ENCODE assay signal across 8 cellular contexts in genomic region chr10:119650692-119651513, GRCh38. TPM values are rescaled to one million over a fixed set of nuclear protein-coding genes. Genes with fewer than 3 reads are reported as not detected.
DNase-seq lines count a peak whose midpoint lies in the region; ATAC-seq and TF ChIP-seq lines count a peak whose summit lies in the region.

Gene BAG3 (plus strand): TSS chr10:119651380. CDS start chr10:119651676, 296 bp downstream.

- H3K27ac Mint-ChIP-seq in GM23338 (peak within 1 kb of the TSS; percentile 96), T-helper 17 cell (peak within 1 kb of the TSS; percentile 93)

- H3F3A ChIP-seq in GM23338 (replicated peaks; ENCODE audit: low read depth) = 0 out of 2 replicates have a peak, but pooled peaks cover 4% of the 10 kb centered on the region
- 0 out of 2 replicates have a peak, but pooled peaks cover 5% of the 10 kb centered on the region for H3F3A ChIP-seq in Loucy (ENCODE audit: low read depth)

- H3K9me2 ChIP-seq in GM23338 (ENCODE audit: insufficient read depth) = no peaks in the 10 kb centered on the region
- no peaks in the 10 kb centered on the region for H3K9me2 ChIP-seq in Loucy (replicated peaks; ENCODE audit: low read depth, low read length)

- no peak for TF ChIP-seq CTCF in GM23338 (conservative IDR thresholded peaks at IDR 0.05; ENCODE audit: low read depth in 2 of 2)
- TF ChIP-seq CTCF in Loucy (conservative IDR thresholded peaks at IDR 0.05; ENCODE audit: low read length) = no peak
- no peak for TF ChIP-seq CTCF in upper lobe of left lung (IDR thresholded peaks at IDR 0.05)

- DNase-seq in GM23338 (ENCODE audit: low spot score) = peak; percentile 93
- peak; percentile 55 to 76 (median 75) for DNase-seq in T-helper 17 cell
- DNase-seq in amniotic stem cell (lab: John Stamatoyannopoulos, UW) = peak; percentile 74
- peak; percentile 98 for DNase-seq in left cardiac atrium
- peak; percentile 98 for DNase-seq in posterior vena cava (ENCODE audit: low spot score)
- DNase-seq in upper lobe of left lung = peak; percentile 95 to 96

- H3K4me3 Mint-ChIP-seq in GM23338 = peak within 1 kb of the TSS; percentile 89
- H3K4me3 Mint-ChIP-seq in T-helper 17 cell = peak within 1 kb of the TSS; percentile 95

- 1% methylated on average over 21 to 48 of the region's 60 CpGs for WGBS in upper lobe of left lung, 2 donors

- peak in 3 of 4 donors; percentile 78 to 88 (median 87) for TF ChIP-seq POLR2A in upper lobe of left lung (IDR thresholded peaks at IDR 0.05)

- H3K9ac ChIP-seq in ES-I3 (ENCODE audit: low read depth, low read length) (peak within 1 kb of the TSS; percentile 84), Loucy (ENCODE audit: low read depth, low read length, poor library complexity, severe bottlenecking) (peak within 1 kb of the TSS; percentile 69)

- TF ChIP-seq EP300 in upper lobe of left lung (IDR thresholded peaks at IDR 0.05) = peak in 1 of 4 donors; percentile 16

- H3K36me3 ChIP-seq in ES-I3 (ENCODE audit: insufficient read depth, low read length) (no peaks in the 10 kb centered on the region), GM23338 (ENCODE audit: insufficient read depth) (no peaks in the 10 kb centered on the region), Loucy (ENCODE audit: insufficient read depth, low read length) (no peaks in the 10 kb centered on the region), upper lobe of left lung (no peaks in the 10 kb centered on the region)

- H3K4me3 ChIP-seq in GM23338 (peak within 1 kb of the TSS; percentile 92), Loucy (ENCODE audit: low read length, poor library complexity, severe bottlenecking) (peak within 1 kb of the TSS; percentile 87), upper lobe of left lung (peak within 1 kb of the TSS; percentile 65 to 97 (median 87))

- H3K27ac ChIP-seq in GM23338 (ENCODE audit: low read depth) (peak within 1 kb of the TSS; percentile 92), upper lobe of left lung (peak within 1 kb of the TSS; percentile 97 to 100 (median 98))

- H3K4me2 ChIP-seq in GM23338 (peak within 1 kb of the TSS; percentile 89), Loucy (ENCODE audit: low read depth, low read length, poor library complexity, severe bottlenecking) (peak within 1 kb of the TSS; percentile 98)

- H3K79me2 ChIP-seq in GM23338 (replicated peaks; ENCODE audit: insufficient read depth) = peaks cover 33% of the 10 kb centered on the region
- H3K79me2 ChIP-seq in Loucy (ENCODE audit: insufficient read depth, low read length) = peaks cover 47% of the 10 kb centered on the region

- H2AFZ ChIP-seq in GM23338 (peak within 1 kb of the TSS; percentile 98), Loucy (ENCODE audit: low read length) (peak within 1 kb of the TSS; percentile 92)

- peaks cover 4% of the 10 kb centered on the region for H3K27me3 ChIP-seq in GM23338 (ENCODE audit: insufficient read depth)
- H3K27me3 ChIP-seq in Loucy (ENCODE audit: insufficient read depth, low read length, poor library complexity, severe bottlenecking) = no peaks in the 10 kb centered on the region
- peaks cover 0 to 8% (median 0%) of the 10 kb centered on the region in 4 donors for H3K27me3 ChIP-seq in upper lobe of left lung

- no peaks in the 10 kb centered on the region; the same call in 1 of the 2 replicates for H4K20me1 ChIP-seq in GM23338 (replicated peaks; ENCODE audit: insufficient read depth)
- peaks cover 10% of the 10 kb centered on the region for H4K20me1 ChIP-seq in Loucy (ENCODE audit: insufficient read depth, low read length, poor library complexity, severe bottlenecking)

- peaks cover 7% of the 10 kb centered on the region for H3K27me3 Mint-ChIP-seq in GM23338 (ENCODE audit: insufficient read depth, low read depth, poor library complexity)
- H3K27me3 Mint-ChIP-seq in T-helper 17 cell = no peaks in the 10 kb centered on the region

- H3K36me3 Mint-ChIP-seq in GM23338 (ENCODE audit: low read depth) (no peaks in the 10 kb centered on the region), T-helper 17 cell (ENCODE audit: low read depth) (no peaks in the 10 kb centered on the region)

- intact Hi-C loops in left cardiac atrium (cut with DNase I) (loop anchor here in 1 of 2 donors (5.0 kb wide), 1 partner anchor 54 kb away; the partner anchor contains the start of gene TIAL1), posterior vena cava (cut with DNase I) (no loop called here)

- H3K4me1 ChIP-seq in ES-I3 (ENCODE audit: insufficient read depth, low read length) = peaks cover 13% of the 10 kb centered on the region
- H3K4me1 ChIP-seq in GM23338 (ENCODE audit: insufficient read depth) = peaks cover 33% of the 10 kb centered on the region
- peaks cover 42% of the 10 kb centered on the region for H3K4me1 ChIP-seq in Loucy (ENCODE audit: insufficient read depth, low read length, poor library complexity, severe bottlenecking)
- H3K4me1 ChIP-seq in upper lobe of left lung = peaks cover 25 to 38% (median 30%) of the 10 kb centered on the region in 4 donors

- ATAC-seq in GM23338 (peak; percentile 85), T-helper 17 cell (peak; percentile 69), left cardiac atrium (peak; percentile 92 to 93), upper lobe of left lung (ENCODE audit: low FRiP score in 2 of 2) (peak; percentile 95)

- H3K9me3 ChIP-seq in ES-I3 (ENCODE audit: control insufficient read depth, insufficient read depth, low read length) (no peaks in the 10 kb centered on the region; the same call in 1 of the 2 replicates), Loucy (ENCODE audit: insufficient read depth, low read depth, low read length) (no peaks in the 10 kb centered on the region), T-helper 17 cell (ENCODE audit: control insufficient read depth, low read length, poor library complexity, severe bottlenecking) (no peaks in the 10 kb centered on the region), upper lobe of left lung (no peaks in the 10 kb centered on the region)

- H3K4me1 Mint-ChIP-seq in GM23338 (peaks cover 37% of the 10 kb centered on the region), T-helper 17 cell (peaks cover 35% of the 10 kb centered on the region)

- peaks cover 6% of the 10 kb centered on the region; the same call in 2 of the 3 replicates for H3K9me3 Mint-ChIP-seq in GM23338

TF ChIP-seq in GM23338, 12 proteins besides CTCF, POLR2A, EP300 and RAD21:
- no peak for TF ChIP-seq ZNF462 (CRISPR knock-in tag; IDR thresholded peaks at IDR 0.05)
- TF ChIP-seq POLR2AphosphoS5 (IDR thresholded peaks at IDR 0.05; ENCODE audit: low read depth) = peak; percentile 79

RNA-seq across cellular contexts. Expression of gene BAG3, which starts in this region (rescaled TPM):
- total RNA-seq in GM23338 (2014; rRNA removed; shearing (Covaris generic)) = 8.2 TPM in 2 replicates
- polyA plus RNA-seq in GM23338 (2016; fragmentation: Nextera tagmentation; extraction: Ambion mirVana) = 8.4 and 8.6 TPM in 2 replicates
- total RNA-seq in T-helper 17 cell (10 to 100 TPM; 52.0 to 52.4 TPM), left cardiac atrium (100 to 1,000 TPM; 113 to 114 TPM), posterior vena cava (10 to 100 TPM; 52.6 to 65.2 TPM), upper lobe of left lung (10 to 100 TPM; 23.0 to 53.8 (median 40.3) TPM)

Comparison
In these comparisons a context has a peak if more than half of its experiments do, and no peak if none do; other contexts are left out.
1. Peak in every context shown above with its lines: DNase-seq, ATAC-seq, H3K4me3 ChIP-seq and H3K27ac ChIP-seq.